1 cellular context compared by ENCODE assay signal in the genomic region with DNA sequence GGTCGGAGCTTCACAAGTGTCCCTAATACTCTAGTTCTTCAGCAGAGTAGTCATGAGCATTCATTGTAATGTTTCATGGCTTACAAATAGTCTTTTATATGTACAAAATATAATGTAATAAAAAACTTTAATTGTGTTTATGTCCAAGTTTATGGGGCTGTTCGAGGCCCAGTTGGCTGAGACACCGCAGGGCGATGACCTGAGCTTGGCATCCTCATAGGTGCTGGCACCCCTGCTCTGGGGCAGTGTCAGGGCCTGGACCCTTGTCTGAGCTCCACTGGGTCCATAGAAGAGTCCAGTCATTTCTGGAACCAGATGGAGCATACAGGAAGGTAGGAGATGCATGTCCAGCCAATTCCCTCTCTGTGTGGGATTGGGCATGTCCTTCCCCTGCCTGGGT.
TF ChIP-seq lines count a peak whose summit lies in the region.

No MANE protein-coding gene starts in this region.

TF ChIP-seq in H1, 55 proteins besides CTCF, POLR2A, EP300 and RAD21:
- TF ChIP-seq HDAC2 (IDR thresholded peaks at IDR 0.05; ENCODE audit: borderline replicate concordance in 1 of 2, low read depth in 2 of 2, low read length in 2 of 2) (no peak), HDAC6 (IDR thresholded peaks at IDR 0.05; ENCODE audit: low read depth, low read length) (no peak), SAP30 (IDR thresholded peaks at IDR 0.05; ENCODE audit: insufficient read depth, insufficient replicate concordance, low read length) (no peak), TEAD4 (IDR thresholded peaks at IDR 0.05; ENCODE audit: low read depth, low read length) (no peak), RNF2 (IDR thresholded peaks at IDR 0.05; ENCODE audit: borderline replicate concordance, low read depth, low read length, missing control alignments, poor library complexity, severe bottlenecking) (no peak)
